10 cellular contexts compared by ENCODE assay signal in the genomic region with DNA sequence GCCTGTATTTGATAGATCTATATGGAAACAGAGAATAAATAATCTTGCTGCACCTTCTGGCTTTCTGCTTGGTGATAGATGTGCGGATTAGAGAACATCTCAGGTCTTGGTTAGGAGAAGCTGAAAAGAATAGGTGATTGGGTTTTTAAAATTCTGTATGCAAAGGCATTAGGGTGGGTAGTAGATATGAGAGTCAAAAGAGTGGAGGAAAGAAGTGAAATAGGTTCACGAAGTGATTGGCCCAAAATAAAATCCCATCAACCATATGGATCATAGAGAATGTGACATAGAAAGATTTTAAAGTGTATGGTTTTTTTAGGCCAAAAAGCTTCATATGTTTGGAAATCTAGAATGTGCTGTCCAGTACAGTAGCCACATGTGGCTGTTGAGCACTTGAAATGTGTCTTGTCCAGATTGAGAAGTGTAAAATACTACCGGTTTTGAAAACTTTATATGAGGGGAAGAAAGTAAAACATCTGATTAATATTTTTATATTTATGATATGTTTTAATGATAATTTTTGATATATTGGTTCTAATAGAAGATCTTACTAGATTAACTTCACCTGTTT. TPM values are rescaled to one million over a fixed set of nuclear protein-coding genes. Genes with fewer than 3 reads are reported as not detected.
DNase-seq lines count a peak whose midpoint lies in the region; ATAC-seq, FAIRE-seq and TF ChIP-seq lines count a peak whose summit lies in the region.
"Had no signal": no experiment of that assay in that cellular context is flagged by ENCODE, and none has a peak within 500 bp of the region (broad histone marks: within the 10 kb centered on the region; RNA-seq: fewer than 3 reads in every experiment).

No MANE protein-coding gene starts in this region.

- POLR2A ChIA-PET in GM12878 (lab: Charles Lee) = interaction anchor here (0.8 to 2.6 kb wide), 4 partner anchors 10 to 130 kb away, joined by 3 to 14 read pairs (median 8); no protein-coding TSS in a partner anchor

- TF ChIP-seq CTCF in heart right ventricle (IDR thresholded peaks at IDR 0.05) = no peak
- TF ChIP-seq CTCF in GM12878 (IDR thresholded peaks at IDR 0.05 in 2 of 3, conservative IDR thresholded peaks at IDR 0.05 in 1 of 3; ENCODE audit: control insufficient read depth in 2 of 3, extremely low read depth in 1 of 3, insufficient read depth in 1 of 3, low read depth in 3 of 3, low read length in 3 of 3) = no peak

- H3K4me1 ChIP-seq in heart right ventricle (peaks cover 9 to 76% (median 72%) of the 10 kb centered on the region in 9 donors), GM12878 (ENCODE audit: control insufficient read depth, insufficient read depth, low read length) (peaks cover 14% of the 10 kb centered on the region), mucosa of rectum (ENCODE audit: control insufficient read depth in 2 of 2, insufficient read depth in 2 of 2, low read length in 2 of 2) (peaks cover 14 to 38% of the 10 kb centered on the region in 2 donors), aorta (ENCODE audit: control insufficient read depth in 1 of 2, insufficient read depth in 2 of 2, low read length in 2 of 2) (peaks cover 1 to 5% of the 10 kb centered on the region in 2 donors)

- peak overlapping the region; percentile 66 to 97 (median 81) for H3K4me3 ChIP-seq in heart right ventricle
- H3K4me3 ChIP-seq in GM12878 = peak overlapping the region; percentile 95
- peak overlapping the region; percentile 97 to 99 for H3K4me3 ChIP-seq in mucosa of rectum (ENCODE audit: low read length in 2 of 2)
- peak overlapping the region; percentile 80 to 86 for H3K4me3 ChIP-seq in aorta (ENCODE audit: low read length in 2 of 2)

- WGBS in heart right ventricle, 2 donors = 49 to 51% methylated on average over 3 of the region's 3 CpGs
- 0% methylated on average over 3 of the region's 3 CpGs for WGBS in GM12878 (ENCODE audit: insufficient coverage, insufficient replicate concordance, low lambda C conversion rate, missing lambda C conversion rate)
- 0 to 1% methylated on average over 3 of the region's 3 CpGs for WGBS in aorta, 2 donors

- DNase-seq in heart right ventricle = no peak
- no peak for DNase-seq in left cardiac atrium
- no peak for DNase-seq in GM12878 (ENCODE audit: low read depth, low spot score)
- DNase-seq in aorta = no peak
- DNase-seq in OCI-M2 (lab: John Stamatoyannopoulos, UW; ENCODE audit: unreplicated experiment) = no peak
- DNase-seq: DMS53, SJCRH30 had no signal

- RAD21 ChIA-PET in GM12878 (lab: Charles Lee; ENCODE audit: unreplicated experiment) = interaction anchor here (1.0 to 6.2 kb wide), 5 partner anchors 11 to 105 kb away, joined by 5 to 53 read pairs (median 12); no protein-coding TSS in a partner anchor

- ATAC-seq in heart right ventricle (no peak), left cardiac atrium (no peak), GM12878 (peak; percentile 1; the same call in 1 of the 3 replicates), aorta (ENCODE audit: low FRiP score) (no peak), GM19463 (IDR thresholded peaks at IDR 0.05; ENCODE audit: unreplicated experiment) (no peak), HG03378 (IDR thresholded peaks at IDR 0.05; ENCODE audit: unreplicated experiment) (no peak)

- CTCF ChIA-PET in GM12878 (lab: Yijun Ruan, JAX) = interaction anchor here (0.9 to 3.0 kb wide), 8 partner anchors 10 to 172 kb away, joined by 3 to 11 read pairs (median 3); no protein-coding TSS in a partner anchor

- no TSS peak for BruUV-seq in GM12878 (replicated peaks; lab: Mats Ljungman, UMichigan)

- peaks cover 96% of the 10 kb centered on the region for H3K79me2 ChIP-seq in GM12878 (ENCODE audit: control insufficient read depth, insufficient read depth, low read length)

- peak overlapping the region; percentile 99 for H3K9ac ChIP-seq in GM12878 (ENCODE audit: control insufficient read depth, insufficient read depth, low read length)
- peak overlapping the region; percentile 60 to 99 for H3K9ac ChIP-seq in mucosa of rectum (ENCODE audit: low read depth in 1 of 2, low read length in 2 of 2)

- H3K27me3 ChIP-seq in heart right ventricle (no peaks in the 10 kb centered on the region), GM12878 (replicated peaks in 1 of 2; ENCODE audit: control insufficient read depth in 2 of 2, insufficient read depth in 2 of 2, low read length in 1 of 2) (no peaks in the 10 kb centered on the region), mucosa of rectum (ENCODE audit: control insufficient read depth in 2 of 2, insufficient read depth in 2 of 2, low read length in 2 of 2) (no peaks in the 10 kb centered on the region), aorta (ENCODE audit: control insufficient read depth in 1 of 2, insufficient read depth in 2 of 2, low read length in 1 of 2) (no peaks in the 10 kb centered on the region)
- H3K27me3 ChIP-seq: SJCRH30 had no signal

- no peak for TF ChIP-seq RAD21 in GM12878 (IDR thresholded peaks at IDR 0.05; ENCODE audit: insufficient read depth, low read depth, low read length)

- TF ChIP-seq EP300 in GM12878 (IDR thresholded peaks at IDR 0.05; ENCODE audit: borderline replicate concordance in 1 of 2, control insufficient read depth in 1 of 2, low read depth in 2 of 2, low read length in 2 of 2) = no peak

- SMC1A ChIA-PET in GM12878 (lab: Charles Lee; ENCODE audit: uncharacterized antibody, unreplicated experiment) = interaction anchor here (1.0 to 11.1 kb wide), 17 partner anchors 9 to 200 kb away, joined by 3 to 83 read pairs (median 7); no protein-coding TSS in a partner anchor

- H2AFZ ChIP-seq in GM12878 (ENCODE audit: control insufficient read depth, low read depth, low read length) = no peak overlapping the region

- intact Hi-C loops in heart right ventricle (cut with DNase I) (loop anchor here in 4 of 10 donors (2.0 to 10.0 kb wide), 4 partner anchors 29 to 133 kb away; no protein-coding TSS in a partner anchor), left cardiac atrium (cut with DNase I) (loop anchor here in 1 of 2 donors (5.0 kb wide), 1 partner anchor 171 kb away; no protein-coding TSS in a partner anchor), GM12878 (cut with micrococcal nuclease; ENCODE audit: unreplicated experiment) (loop anchor here (5.0 kb wide), 3 partner anchors 171 to 1509 kb away; a partner anchor contains a TSS), aorta (cut with DNase I) (loop anchor here (5.0 to 10.0 kb wide), 5 partner anchors 36 to 199 kb away; no protein-coding TSS in a partner anchor)

- H3K27ac ChIP-seq in heart right ventricle (peak overlapping the region in 9 of 10 donors; percentile 24 to 100 (median 98)), GM12878 (ENCODE audit: control insufficient read depth, insufficient read depth) (peak overlapping the region; percentile 90), mucosa of rectum (ENCODE audit: low read depth in 2 of 2, low read length in 2 of 2) (peak overlapping the region; percentile 99 to 100), aorta (ENCODE audit: low read depth in 1 of 2, low read length in 2 of 2) (peak overlapping the region; percentile 36 to 69)
- H3K27ac ChIP-seq: SJCRH30 had no signal

- H3K36me3 ChIP-seq in heart right ventricle (no peaks in the 10 kb centered on the region), GM12878 (ENCODE audit: control insufficient read depth in 2 of 2, insufficient read depth in 2 of 2, low read length in 1 of 2) (0 out of 4 replicates have a peak, but pooled peaks cover 0 to 3% of the 10 kb centered on the region in 2 experiments), mucosa of rectum (ENCODE audit: control insufficient read depth in 2 of 2, insufficient read depth in 2 of 2, low read length in 2 of 2) (no peaks in the 10 kb centered on the region), aorta (ENCODE audit: control insufficient read depth in 1 of 2, insufficient read depth in 2 of 2, low read length in 1 of 2) (no peaks in the 10 kb centered on the region)
- H3K36me3 ChIP-seq: SJCRH30 had no signal

- TF ChIP-seq POLR2A in GM12878 (IDR thresholded peaks at IDR 0.05; ENCODE audit: low read depth, low read length) = no peak

- in situ Hi-C loops in GM12878 (cut with MboI) = no loop called here

- no peak for FAIRE-seq in GM12878 (lab: Jason Lieb, UNC)

- no peaks in the 10 kb centered on the region for H4K20me1 ChIP-seq in GM12878 (ENCODE audit: control insufficient read depth, insufficient read depth)

- peak overlapping the region; percentile 90 for H3K4me2 ChIP-seq in GM12878 (ENCODE audit: control insufficient read depth, insufficient read depth)

- H3K9me3 ChIP-seq in heart right ventricle = no peaks in the 10 kb centered on the region
- no peaks in the 10 kb centered on the region; the same call in 2 of the 3 replicates for H3K9me3 ChIP-seq in GM12878 (replicated peaks; ENCODE audit: control insufficient read depth, insufficient read depth, low read length)
- no peaks in the 10 kb centered on the region for H3K9me3 ChIP-seq in mucosa of rectum (ENCODE audit: control insufficient read depth in 2 of 2, low read length in 2 of 2)
- no peaks in the 10 kb centered on the region for H3K9me3 ChIP-seq in aorta (ENCODE audit: control insufficient read depth, low read length)
- H3K9me3 ChIP-seq: SJCRH30 had no signal

TF ChIP-seq in GM12878, 131 proteins besides CTCF, POLR2A, EP300 and RAD21 (continues in another document):
- no peak for TF ChIP-seq KDM1A (IDR thresholded peaks at IDR 0.05; ENCODE audit: borderline replicate concordance)

RNA-seq across cellular contexts. Expression of a gene that starts 2.8 kb away (rescaled TPM):
- total RNA-seq in heart right ventricle = 100 to 1,000 TPM; 173 to 236 (median 190) TPM
- polyA plus RNA-seq in heart right ventricle = 10 to 100 TPM; 33.1 to 55.9 TPM
- total RNA-seq in left cardiac atrium = 100 to 1,000 TPM; 141 to 154 TPM
- total RNA-seq in GM12878 (2013; cell fraction: nucleolus; rRNA removed) = 485 and 489 TPM in 2 replicates
- total RNA-seq in GM12878 (2014; rRNA removed) = 337 and 351 TPM in 2 replicates
- total RNA-seq in GM12878 (2014; rRNA removed; fragmentation: Illumina TruSeq; extraction: Trizol) = 218 TPM in 2 replicates
- 239 and 247 TPM in 2 replicates for total RNA-seq in GM12878 (2021)
- polyA plus RNA-seq in GM12878 (2011; ENCODE audit: low read depth) = 64.8 TPM
- polyA plus RNA-seq in GM12878 (2011; rRNA removed) = 80.9 and 82.1 TPM in 2 replicates
- 104 and 129 TPM in 2 replicates for polyA plus RNA-seq in GM12878 (2011; cell fraction: cytosol; rRNA removed)
- 52.1 and 62.2 TPM in 2 replicates for polyA plus RNA-seq in GM12878 (2011; cell fraction: nucleus; rRNA removed)
- polyA plus RNA-seq in GM12878 (2012) = 94.4 and 94.6 TPM in 2 replicates
- 200 and 216 TPM in 2 replicates for polyA plus RNA-seq in GM12878 (2014; fragmentation: Illumina TruSeq; extraction: Trizol)
- 10 to 100 TPM; 59.6 to 73.3 TPM for polyA plus RNA-seq in GM12878 (2014; fragmentation: Nextera tagmentation; extraction: Ambion mirVana)
- polyA plus RNA-seq in GM12878 (2014; rRNA removed) = 132 and 143 TPM in 2 replicates
- polyA plus RNA-seq in GM12878 (2016; fragmentation: Nextera tagmentation; extraction: Ambion mirVana) = 100 to 1,000 TPM; 141 to 146 TPM
- 286 and 329 TPM in 2 replicates for polyA minus RNA-seq in GM12878 (2011; rRNA and poly(A)+ RNA removed)
- polyA minus RNA-seq in GM12878 (2011; cell fraction: cytosol; rRNA and poly(A)+ RNA removed) = 138 and 193 TPM in 2 replicates
- polyA minus RNA-seq in GM12878 (2011; cell fraction: nucleus; rRNA and poly(A)+ RNA removed) = 137 and 215 TPM in 2 replicates
- total RNA-seq in aorta = 100 to 1,000 TPM; 485 to 689 TPM
- 100 to 1,000 TPM; 141 to 182 TPM for polyA plus RNA-seq in aorta
